In the genomic region with DNA sequence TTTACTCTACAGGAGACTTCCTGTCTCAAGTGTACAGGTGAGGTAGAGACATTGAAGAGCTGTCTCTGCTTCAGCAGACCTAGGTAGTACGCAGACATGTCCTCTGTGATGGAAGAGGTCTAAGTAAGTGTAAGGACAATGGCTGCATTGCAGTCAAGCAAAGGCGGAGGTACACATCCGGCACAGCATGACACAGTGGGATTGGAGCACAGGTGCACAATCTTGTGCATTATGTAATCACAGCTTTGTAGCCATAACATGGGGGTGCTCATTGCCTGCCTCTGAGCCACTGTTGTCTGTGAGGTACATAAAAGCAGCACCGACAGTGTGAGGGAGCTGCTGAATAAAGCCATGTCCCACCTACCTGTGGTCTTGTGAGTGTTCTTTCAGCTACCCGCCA, we compare ENCODE assay signal across 20 cellular contexts.
DNase-seq lines count a peak whose midpoint lies in the region; ATAC-seq, FAIRE-seq and TF ChIP-seq lines count a peak whose summit lies in the region.
"Had no signal": no experiment of that assay in that cellular context is flagged by ENCODE, and none has a peak within 500 bp of the region (broad histone marks: within the 10 kb centered on the region; RNA-seq: fewer than 3 reads in every experiment).

No MANE protein-coding gene starts in this region.

- DNase-seq in DMS153 (lab: John Stamatoyannopoulos, UW): peak; percentile 81
- peak; percentile 98 for DNase-seq in NCI-H748 (lab: John Stamatoyannopoulos, UW; ENCODE audit: unreplicated experiment)
- DNase-seq in DMS 273 (lab: John Stamatoyannopoulos, UW; ENCODE audit: unreplicated experiment): no peak
- no peak for DNase-seq in H54 (ENCODE audit: insufficient read length, low spot score)
- no peak for DNase-seq in RWPE1 (ENCODE audit: low spot score)
- DNase-seq: CD8-positive, alpha-beta memory T cell; GF-D8; Kasumi-1; MG63; NCI-H1105 treated with DMSO at 0.1 percent for 48 hours; NCI-H187 treated with DMSO at 0.1 percent for 48 hours; NCI-H510A; PC-3; SJCRH30; T-helper 17 cell had no signal

- no peak overlapping the region for H3K4me3 ChIP-seq in BLaER1
- H3K4me3 ChIP-seq: BLaER1 treated with 17β-estradiol and CSF1 and Interleukin-3, amounts not matched to agents 10 nM and 100 nM; MG63; SJCRH30 had no signal

- ATAC-seq in GM21528 (IDR thresholded peaks at IDR 0.05; ENCODE audit: low FRiP score, unreplicated experiment): no peak
- ATAC-seq: PC-3, T-helper 17 cell had no signal

- H3K4me2 ChIP-seq in BLaER1: peak overlapping the region; percentile 36; the same call in 1 of the 2 replicates

- CTCF ChIA-PET in RWPE1 (lab: Yijun Ruan, JAX): interaction anchor here (1.0 kb wide), 1 partner anchor 248 kb away, joined by 4 read pairs; no protein-coding TSS in a partner anchor

- H3K36me3 ChIP-seq in BLaER1: no peaks in the 10 kb centered on the region
- H3K36me3 ChIP-seq: BLaER1 treated with 17β-estradiol and CSF1 and Interleukin-3, amounts not matched to agents 10 nM and 100 nM; MG63; SJCRH30 had no signal

- no peak for TF ChIP-seq CTCF in RWPE1 (conservative IDR thresholded peaks at IDR 0.05; ENCODE audit: low read depth)

- no peak for TF ChIP-seq POLR2A in H54 (IDR thresholded peaks at IDR 0.05; ENCODE audit: low read depth, low read length)

- no peak overlapping the region for H3K9ac ChIP-seq in BLaER1
- H3K9ac ChIP-seq: BLaER1 treated with 17β-estradiol and CSF1 and Interleukin-3, amounts not matched to agents 10 nM and 100 nM had no signal

- peaks cover 19% of the 10 kb centered on the region for H3K4me1 ChIP-seq in BLaER1
- H3K4me1 ChIP-seq: SJCRH30 had no signal

- H3K9me3 ChIP-seq in BLaER1: no peaks in the 10 kb centered on the region
- H3K9me3 ChIP-seq: BLaER1 treated with 17β-estradiol and CSF1 and Interleukin-3, amounts not matched to agents 10 nM and 100 nM; MG63; SJCRH30 had no signal

- no peaks in the 10 kb centered on the region for H4K20me1 ChIP-seq in BLaER1
- H4K20me1 ChIP-seq: BLaER1 treated with 17β-estradiol and CSF1 and Interleukin-3, amounts not matched to agents 10 nM and 100 nM had no signal

- POLR2A ChIA-PET in RWPE1 (lab: Yijun Ruan, JAX; ENCODE audit: low non-redundant PET): no interaction called here

- H3K27me3 ChIP-seq in BLaER1: no peaks in the 10 kb centered on the region
- H3K27me3 ChIP-seq: BLaER1 treated with 17β-estradiol and CSF1 and Interleukin-3, amounts not matched to agents 10 nM and 100 nM; MG63; SJCRH30 had no signal

- FAIRE-seq in H54 (lab: Jason Lieb, UNC): no peak
- FAIRE-seq: D721Med had no signal

- H3K27ac ChIP-seq in BLaER1 (no peak overlapping the region), cingulate gyrus (ENCODE audit: low read depth, low read length) (peak overlapping the region; percentile 39), RWPE1 (no peak overlapping the region)
- H3K27ac ChIP-seq: BLaER1 treated with 17β-estradiol and CSF1 and Interleukin-3, amounts not matched to agents 10 nM and 100 nM; SJCRH30 had no signal

Comparison
In these comparisons a context has a peak if more than half of its experiments do, and no peak if none do; other contexts are left out.
1. DNase-seq: peak in DMS153 (single experiment) and NCI-H748 (single experiment); none in DMS 273 (single experiment), H54 (single experiment) and RWPE1 (single experiment).